In genomic region chr7:5557920-5558401, GRCh38 we compare ENCODE assay signal across 8 cellular contexts. TPM values are rescaled to one million over a fixed set of nuclear protein-coding genes. Genes with fewer than 3 reads are reported as not detected.
DNase-seq lines count a peak whose midpoint lies in the region; ATAC-seq, FAIRE-seq and TF ChIP-seq lines count a peak whose summit lies in the region.

No MANE protein-coding gene starts in this region.

- in situ Hi-C loops in GM12878 (cut with MboI) = no loop called here

- H3K9ac ChIP-seq in GM12878 (ENCODE audit: control insufficient read depth, insufficient read depth, low read length) = peak overlapping the region; percentile 89

- no peaks in the 10 kb centered on the region for H3K27me3 ChIP-seq in GM12878 (replicated peaks in 1 of 2; ENCODE audit: control insufficient read depth in 2 of 2, insufficient read depth in 2 of 2, low read length in 1 of 2)

- CTCF ChIA-PET in GM12878 (lab: Yijun Ruan, JAX) = interaction anchor here (0.6 to 3.7 kb wide), 21 partner anchors 14 to 321 kb away, joined by 3 to 43 read pairs (median 6); no protein-coding TSS in a partner anchor

- SMC1A ChIA-PET in GM12878 (lab: Charles Lee; ENCODE audit: uncharacterized antibody, unreplicated experiment) = interaction anchor here (0.6 to 3.6 kb wide), 16 partner anchors 15 to 326 kb away, joined by 3 to 30 read pairs (median 6); no protein-coding TSS in a partner anchor

- no peaks in the 10 kb centered on the region for H3K36me3 Mint-ChIP-seq in activated naive CD4-positive, alpha-beta T cell treated with anti-CD3 and anti-CD28 coated beads, Interleukin-2, amount 50 U/mL, for 24 hours

- peak overlapping the region; percentile 98 for H3K27ac ChIP-seq in GM12878 (ENCODE audit: control insufficient read depth, insufficient read depth)
- peak overlapping the region; percentile 78 for H3K27ac ChIP-seq in temporal lobe (ENCODE audit: low read depth, low read length)

- H3K27ac Mint-ChIP-seq in activated naive CD4-positive, alpha-beta T cell treated with anti-CD3 and anti-CD28 coated beads, Interleukin-2, amount 50 U/mL, for 24 hours = peak overlapping the region; percentile 80

- H3K4me3 Mint-ChIP-seq in activated naive CD4-positive, alpha-beta T cell treated with anti-CD3 and anti-CD28 coated beads, Interleukin-2, amount 50 U/mL, for 24 hours = peak overlapping the region; percentile 82

- TF ChIP-seq EP300 in GM12878 (IDR thresholded peaks at IDR 0.05; ENCODE audit: borderline replicate concordance in 1 of 2, control insufficient read depth in 1 of 2, low read depth in 2 of 2, low read length in 2 of 2) = no peak

- no peaks in the 10 kb centered on the region for H3K27me3 Mint-ChIP-seq in activated naive CD4-positive, alpha-beta T cell treated with anti-CD3 and anti-CD28 coated beads, Interleukin-2, amount 50 U/mL, for 24 hours

- H3K4me1 ChIP-seq in GM12878 (ENCODE audit: control insufficient read depth, insufficient read depth, low read length) = peaks cover 39% of the 10 kb centered on the region

- H3K36me3 ChIP-seq in GM12878 (ENCODE audit: control insufficient read depth in 2 of 2, insufficient read depth in 2 of 2, low read length in 1 of 2) = no peaks in the 10 kb centered on the region

- under 1% methylated on average over 12 of the region's 12 CpGs for WGBS in GM12878 (ENCODE audit: insufficient coverage, insufficient replicate concordance, low lambda C conversion rate, missing lambda C conversion rate)
- 10 to 11% methylated on average over 11 to 12 of the region's 12 CpGs for WGBS in lower leg skin, 2 donors

- no TSS peak for BruUV-seq in GM12878 (replicated peaks; lab: Mats Ljungman, UMichigan)

- TF ChIP-seq CTCF in GM12878 (IDR thresholded peaks at IDR 0.05 in 2 of 3, conservative IDR thresholded peaks at IDR 0.05 in 1 of 3; ENCODE audit: control insufficient read depth in 2 of 3, extremely low read depth in 1 of 3, insufficient read depth in 1 of 3, low read depth in 3 of 3, low read length in 3 of 3) (no peak), lower leg skin (IDR thresholded peaks at IDR 0.05) (no peak)

- intact Hi-C loops in GM12878 (cut with micrococcal nuclease; ENCODE audit: unreplicated experiment) (loop anchor here (1.0 kb wide), 2 partner anchors 32 to 64 kb away; no protein-coding TSS in a partner anchor), lower leg skin (cut with DNase I; ENCODE audit: low total_unique reads) (loop anchor here (2.0 kb wide), 1 partner anchor 63 kb away; no protein-coding TSS in a partner anchor)

- no peaks in the 10 kb centered on the region for H3K9me3 ChIP-seq in GM12878 (replicated peaks; ENCODE audit: control insufficient read depth, insufficient read depth, low read length)

- peak overlapping the region; percentile 48 for H2AFZ ChIP-seq in GM12878 (ENCODE audit: control insufficient read depth, low read depth, low read length)

- no peak for DNase-seq in activated naive CD4-positive, alpha-beta T cell treated with Interleukin-2 at 50 U/mL for 16 hours
- peak; percentile 44 for DNase-seq in HT-29 (ENCODE audit: low spot score)
- DNase-seq in GM12878 (ENCODE audit: low read depth, low spot score) = peak; percentile 67
- peak; percentile 39 to 93 for DNase-seq in lower leg skin (ENCODE audit: low spot score in 2 of 2)
- DNase-seq in NCI-H2029 treated with DMSO at 0.1 percent for 48 hours (lab: John Stamatoyannopoulos, UW) = no peak
- no peak for DNase-seq in NCI-H82 treated with DMSO at 0.1 percent for 48 hours (lab: John Stamatoyannopoulos, UW; ENCODE audit: unreplicated experiment)

- H3K4me2 ChIP-seq in GM12878 (ENCODE audit: control insufficient read depth, insufficient read depth) = peak overlapping the region; percentile 99

- TF ChIP-seq RAD21 in GM12878 (IDR thresholded peaks at IDR 0.05; ENCODE audit: insufficient read depth, low read depth, low read length) = no peak

- no peaks in the 10 kb centered on the region for H4K20me1 ChIP-seq in GM12878 (ENCODE audit: control insufficient read depth, insufficient read depth)

- peaks cover 38% of the 10 kb centered on the region for H3K4me1 Mint-ChIP-seq in activated naive CD4-positive, alpha-beta T cell treated with anti-CD3 and anti-CD28 coated beads, Interleukin-2, amount 50 U/mL, for 24 hours

- H3K9me3 Mint-ChIP-seq in activated naive CD4-positive, alpha-beta T cell treated with anti-CD3 and anti-CD28 coated beads, Interleukin-2, amount 50 U/mL, for 24 hours = no peaks in the 10 kb centered on the region

- FAIRE-seq in GM12878 (lab: Jason Lieb, UNC) = no peak

- ATAC-seq in GM12878 = peak; percentile 57

- POLR2A ChIA-PET in GM12878 (lab: Charles Lee) = interaction anchor here (0.6 to 4.1 kb wide), 15 partner anchors 10 to 322 kb away, joined by 3 to 48 read pairs (median 5); no protein-coding TSS in a partner anchor

- RAD21 ChIA-PET in GM12878 (lab: Charles Lee; ENCODE audit: unreplicated experiment) = interaction anchor here (0.7 to 3.7 kb wide), 21 partner anchors 13 to 327 kb away, joined by 3 to 28 read pairs (median 6); no protein-coding TSS in a partner anchor

- peak; percentile 65 for TF ChIP-seq POLR2A in GM12878 (IDR thresholded peaks at IDR 0.05; ENCODE audit: low read depth, low read length)
- no peak for TF ChIP-seq POLR2A in lower leg skin (IDR thresholded peaks at IDR 0.05)

- H3K79me2 ChIP-seq in GM12878 (ENCODE audit: control insufficient read depth, insufficient read depth, low read length) = peaks cover 40% of the 10 kb centered on the region

- H3K4me3 ChIP-seq in GM12878 (peak overlapping the region; percentile 71), lower leg skin (ENCODE audit: low read depth, poor library complexity, severe bottlenecking) (no peak overlapping the region)

RNA-seq across cellular contexts. Expression of gene ACTB, which starts 27.6 kb away (rescaled TPM):
- 2,777 and 3,103 TPM in 2 replicates for total RNA-seq in HT-29 (2014; rRNA removed; shearing (Covaris generic))
- 1,974 and 2,098 TPM in 2 replicates for total RNA-seq in GM12878 (2013; cell fraction: nucleolus; rRNA removed)
- total RNA-seq in GM12878 (2014; rRNA removed) (5,201 and 6,104 TPM in 2 replicates), GM12878 (2014; rRNA removed; fragmentation: Illumina TruSeq; extraction: Trizol) (5,689 and 6,359 TPM in 2 replicates), GM12878 (2021) (16,196 and 16,641 TPM in 2 replicates), lower leg skin (1,000 to 10,000 TPM; 1,489 to 2,016 (median 1,611) TPM), temporal lobe (1,226 TPM)
- 7,864 TPM for polyA plus RNA-seq in GM12878 (2011; ENCODE audit: low read depth)
- polyA plus RNA-seq in GM12878 (2011; rRNA removed) (1,147 and 2,786 TPM in 2 replicates), GM12878 (2014; fragmentation: Illumina TruSeq; extraction: Trizol) (10,962 and 12,114 TPM in 2 replicates), GM12878 (2014; fragmentation: Nextera tagmentation; extraction: Ambion mirVana) (over 10,000 TPM; 10,715 to 12,414 TPM), GM12878 (2014; rRNA removed) (5,798 and 7,688 TPM in 2 replicates), GM12878 (2016; fragmentation: Nextera tagmentation; extraction: Ambion mirVana) (over 10,000 TPM; 31,192 to 31,914 TPM)
- 3,130 and 4,314 TPM in 2 replicates for polyA plus RNA-seq in GM12878 (2011; cell fraction: cytosol; rRNA removed)
- polyA plus RNA-seq in GM12878 (2011; cell fraction: nucleus; rRNA removed) = 6,255 and 8,387 TPM in 2 replicates
- 9,522 and 10,892 TPM in 2 replicates for polyA plus RNA-seq in GM12878 (2012)
- 3,368 and 4,052 TPM in 2 replicates for polyA minus RNA-seq in GM12878 (2011; rRNA and poly(A)+ RNA removed)
- 3,847 and 4,043 TPM in 2 replicates for polyA minus RNA-seq in GM12878 (2011; cell fraction: cytosol; rRNA and poly(A)+ RNA removed)
- polyA minus RNA-seq in GM12878 (2011; cell fraction: nucleus; rRNA and poly(A)+ RNA removed) = 1,573 and 2,410 TPM in 2 replicates

RNA-seq across cellular contexts. Expression of gene FSCN1, which starts 34.7 kb away (rescaled TPM):
- total RNA-seq in HT-29 (2014; rRNA removed; shearing (Covaris generic)) = 2.0 and 3.8 TPM in 2 replicates
- 180 and 207 TPM in 2 replicates for total RNA-seq in GM12878 (2013; cell fraction: nucleolus; rRNA removed)
- total RNA-seq in GM12878 (2014; rRNA removed) (172 and 215 TPM in 2 replicates), GM12878 (2014; rRNA removed; fragmentation: Illumina TruSeq; extraction: Trizol) (49.8 and 64.8 TPM in 2 replicates), GM12878 (2021) (337 TPM in 2 replicates), lower leg skin (100 to 1,000 TPM in 3 of 4 donors, 10 to 100 TPM in 1; 88.7 to 114 (median 106) TPM), temporal lobe (151 TPM)
- polyA plus RNA-seq in GM12878 (2011; ENCODE audit: low read depth) = 51.6 TPM
- polyA plus RNA-seq in GM12878 (2011; rRNA removed) (17.8 and 66.7 TPM in 2 replicates), GM12878 (2014; fragmentation: Illumina TruSeq; extraction: Trizol) (4.0 and 38.7 TPM in 2 replicates), GM12878 (2014; fragmentation: Nextera tagmentation; extraction: Ambion mirVana) (1 to 10 TPM in 1 of 2 experiments, under 1 TPM in 1; 0.50 to 1.6 TPM), GM12878 (2014; rRNA removed) (207 and 254 TPM in 2 replicates), GM12878 (2016; fragmentation: Nextera tagmentation; extraction: Ambion mirVana) (100 to 1,000 TPM; 145 to 150 TPM)
- polyA plus RNA-seq in GM12878 (2011; cell fraction: cytosol; rRNA removed) = 117 and 150 TPM in 2 replicates
- 170 and 231 TPM in 2 replicates for polyA plus RNA-seq in GM12878 (2011; cell fraction: nucleus; rRNA removed)
- 177 and 222 TPM in 2 replicates for polyA plus RNA-seq in GM12878 (2012)
- 37.2 and 72.4 TPM in 2 replicates for polyA minus RNA-seq in GM12878 (2011; rRNA and poly(A)+ RNA removed)
- polyA minus RNA-seq in GM12878 (2011; cell fraction: cytosol; rRNA and poly(A)+ RNA removed) = 109 and 127 TPM in 2 replicates
- polyA minus RNA-seq in GM12878 (2011; cell fraction: nucleus; rRNA and poly(A)+ RNA removed) = 73.0 and 111 TPM in 2 replicates

RNA-seq across cellular contexts. Expression of gene FBXL18, which starts 44.4 kb away (rescaled TPM):
- 14.7 and 16.1 TPM in 2 replicates for total RNA-seq in HT-29 (2014; rRNA removed; shearing (Covaris generic))
- 14.1 and 16.0 TPM in 2 replicates for total RNA-seq in GM12878 (2013; cell fraction: nucleolus; rRNA removed)
- total RNA-seq in GM12878 (2014; rRNA removed) (4.7 and 6.7 TPM in 2 replicates), GM12878 (2014; rRNA removed; fragmentation: Illumina TruSeq; extraction: Trizol) (2.0 and 2.8 TPM in 2 replicates), GM12878 (2021) (15.9 and 19.6 TPM in 2 replicates), lower leg skin (10 to 100 TPM in 2 of 4 donors, 1 to 10 TPM in 2; 9.9 to 15.6 (median 11.0) TPM), temporal lobe (5.4 TPM)
- 1.1 TPM for polyA plus RNA-seq in GM12878 (2011; ENCODE audit: low read depth)
- polyA plus RNA-seq in GM12878 (2011; rRNA removed) (0.61 and 2.0 TPM in 2 replicates), GM12878 (2014; fragmentation: Illumina TruSeq; extraction: Trizol) (0.95 and 2.7 TPM in 2 replicates), GM12878 (2014; fragmentation: Nextera tagmentation; extraction: Ambion mirVana) (1 to 10 TPM in 1 of 2 experiments, under 1 TPM in 1; 0.80 to 1.1 TPM), GM12878 (2014; rRNA removed) (10.0 and 11.3 TPM in 2 replicates), GM12878 (2016; fragmentation: Nextera tagmentation; extraction: Ambion mirVana) (10 to 100 TPM; 13.6 to 14.8 TPM)
- polyA plus RNA-seq in GM12878 (2011; cell fraction: cytosol; rRNA removed) = 2.1 and 3.8 TPM in 2 replicates
- 5.4 and 10.5 TPM in 2 replicates for polyA plus RNA-seq in GM12878 (2011; cell fraction: nucleus; rRNA removed)
- 3.4 TPM in 2 replicates for polyA plus RNA-seq in GM12878 (2012)
- 4.2 and 6.3 TPM in 2 replicates for polyA minus RNA-seq in GM12878 (2011; rRNA and poly(A)+ RNA removed)
- 4.8 and 5.6 TPM in 2 replicates for polyA minus RNA-seq in GM12878 (2011; cell fraction: cytosol; rRNA and poly(A)+ RNA removed)
- 3.7 and 7.7 TPM in 2 replicates for polyA minus RNA-seq in GM12878 (2011; cell fraction: nucleus; rRNA and poly(A)+ RNA removed)

Comparison
In these comparisons a context has a peak if more than half of its experiments do, and no peak if none do; other contexts are left out.
1. DNase-seq: peak in HT-29 (single experiment), GM12878 (single experiment) and lower leg skin (2 of 2); none in activated naive CD4-positive, alpha-beta T cell treated with Interleukin-2 at 50 U/mL for 16 hours (single experiment), NCI-H2029 treated with DMSO at 0.1 percent for 48 hours (single experiment) and NCI-H82 treated with DMSO at 0.1 percent for 48 hours (single experiment).
2. RNA of gene FSCN1, which starts 34.7 kb away (total RNA-seq): 49.8 to 337 TPM in GM12878, 151 TPM in temporal lobe (single experiment) and 88.7 to 114 TPM in lower leg skin; 2.0 to 3.8 TPM in HT-29; every median in the first group is over 10 times any median in the second.